Comparison of ENCODE assay signal across 31 cellular contexts in genomic region chr1:184014271-184014670, GRCh38. TPM values are rescaled to one million over a fixed set of nuclear protein-coding genes. Genes with fewer than 3 reads are reported as not detected.
"Had no signal": no experiment of that assay in that cellular context is flagged by ENCODE, and none has a peak within 500 bp of the region (broad histone marks: within the 10 kb centered on the region; RNA-seq: fewer than 3 reads in every experiment).

No MANE protein-coding gene starts in this region.

- H3K9me3 Mint-ChIP-seq: effector memory CD8-positive, alpha-beta T cell; naive B cell; natural killer cell treated with Interleukin-12 subunit alpha and Interleukin-12 subunit beta and Interleukin-15 and Interleukin-18, amount 100 ng/mL, for 72 hours had no signal

- DNase-seq: dermis blood vessel endothelial cell; effector memory CD8-positive, alpha-beta T cell; erythroblast; esophagus squamous epithelium; foreskin melanocyte; glutamatergic neuron; heart right ventricle; hippocampal formation; left cardiac atrium; left lung; mesenchymal stem cell; mucosa of descending colon; naive B cell; right lobe of liver; small intestine; stimulated activated CD4-positive, alpha-beta T cell treated with anti-CD3 and anti-CD28 coated beads, Interleukin-15, amount 100 ng/mL, for 24 hours; stimulated activated CD4-positive, alpha-beta T cell treated with anti-CD3 and anti-CD28 coated beads, Interleukin-2, amount 100 ng/mL, for 48 hours; stimulated activated naive B cell treated with anti-CD40 and anti-IgM and Interleukin-4, amounts not matched to agents 10 μg/mL and 1 μg/mL and 100 μg/mL, for 72 hours; stimulated activated naive CD8-positive, alpha-beta T cell treated with anti-CD3 and anti-CD28 coated beads, Interleukin-15, amount 100 ng/mL, for 72 hours; thyroid gland; trophoblast cell had no signal

- H3K4me1 Mint-ChIP-seq: naive B cell; stimulated activated naive B cell treated with anti-CD40 and anti-IgM and Interleukin-4, amounts not matched to agents 10 μg/mL and 1 μg/mL and 100 μg/mL, for 72 hours; stimulated activated naive CD8-positive, alpha-beta T cell treated with anti-CD3 and anti-CD28 coated beads, Interleukin-15, amount 100 ng/mL, for 72 hours had no signal

- H3K36me3 ChIP-seq: esophagus squamous epithelium, heart right ventricle, left lung, neutrophil, right lobe of liver, thyroid gland, vagina had no signal

- H3K27ac Mint-ChIP-seq: mesothelial cell of epicardium; naive B cell; natural killer cell treated with Interleukin-12 subunit alpha and Interleukin-12 subunit beta and Interleukin-15 and Interleukin-18, amount 100 ng/mL, for 72 hours; progenitor cell of endocrine pancreas had no signal

- ATAC-seq: effector memory CD8-positive, alpha-beta T cell; heart right ventricle; left cardiac atrium; left lung; mucosa of descending colon; natural killer cell treated with Interleukin-12 subunit alpha and Interleukin-12 subunit beta and Interleukin-15 and Interleukin-18, amount 100 ng/mL, for 72 hours; right lobe of liver; stimulated activated naive B cell treated with anti-CD40 and anti-IgM and Interleukin-4, amounts not matched to agents 10 μg/mL and 1 μg/mL and 100 μg/mL, for 72 hours; stimulated activated naive CD8-positive, alpha-beta T cell treated with anti-CD3 and anti-CD28 coated beads, Interleukin-15, amount 100 ng/mL, for 72 hours had no signal

- H3K79me2 ChIP-seq: parathyroid adenoma had no signal

- H3K9ac ChIP-seq: parathyroid adenoma had no signal

- H3K4me1 ChIP-seq: esophagus squamous epithelium, parathyroid adenoma, right lobe of liver, vagina had no signal

- H3K27me3 ChIP-seq: esophagus squamous epithelium, heart right ventricle, left lung, neutrophil, right lobe of liver, thyroid gland, vagina had no signal

- H3K4me3 ChIP-seq: coronary artery, esophagus squamous epithelium, heart right ventricle, left lung, mucosa of descending colon, right lobe of liver, thyroid gland, vagina had no signal

- H3K9me3 ChIP-seq: esophagus squamous epithelium, left lung, mucosa of descending colon, neutrophil, right lobe of liver, thyroid gland, vagina had no signal

- H3K27ac ChIP-seq: coronary artery, esophagus squamous epithelium, left lung, neutrophil, parathyroid adenoma, right lobe of liver, thyroid gland, vagina had no signal

- FAIRE-seq: endometrium, islet of Langerhans, small intestine had no signal

- H3K36me3 Mint-ChIP-seq: mesothelial cell of epicardium; naive B cell; natural killer cell treated with Interleukin-12 subunit alpha and Interleukin-12 subunit beta and Interleukin-15 and Interleukin-18, amount 100 ng/mL, for 72 hours; stimulated activated naive B cell treated with anti-CD40 and anti-IgM and Interleukin-4, amounts not matched to agents 10 μg/mL and 1 μg/mL and 100 μg/mL, for 72 hours had no signal

- H2AFZ ChIP-seq: parathyroid adenoma had no signal

- H3K4me3 Mint-ChIP-seq: effector memory CD8-positive, alpha-beta T cell; mesothelial cell of epicardium; naive B cell; natural killer cell treated with Interleukin-12 subunit alpha and Interleukin-12 subunit beta and Interleukin-15 and Interleukin-18, amount 100 ng/mL, for 72 hours; neural crest cell; stimulated activated naive B cell treated with anti-CD40 and anti-IgM and Interleukin-4, amounts not matched to agents 10 μg/mL and 1 μg/mL and 100 μg/mL, for 72 hours; stimulated activated naive CD8-positive, alpha-beta T cell treated with anti-CD3 and anti-CD28 coated beads, Interleukin-15, amount 100 ng/mL, for 72 hours had no signal

RNA-seq across cellular contexts. Expression of gene COLGALT2, which starts 23.3 kb away (rescaled TPM):
- total RNA-seq: dermis blood vessel endothelial cell had no signal
